ENCODE assay signal across 19 cellular contexts in genomic region chrX:68983004-68983857, GRCh38.
DNase-seq lines count a peak whose midpoint lies in the region; ATAC-seq and TF ChIP-seq lines count a peak whose summit lies in the region.
"Had no signal": no experiment of that assay in that cellular context is flagged by ENCODE, and none has a peak within 500 bp of the region (broad histone marks: within the 10 kb centered on the region; RNA-seq: fewer than 3 reads in every experiment).

No MANE protein-coding gene starts in this region.

- H3K9me3 ChIP-seq in heart left ventricle: no peaks in the 10 kb centered on the region
- H3K9me3 ChIP-seq: SJCRH30 had no signal

- whole genome bisulfite sequencing in heart left ventricle, 4 donors: 65 to 83% (median 73%) methylated on average over 3 of the region's 3 CpGs

- DNase-seq in LNCaP clone FGC (ENCODE audit: low read depth) (peak; percentile 15), heart left ventricle (no peak), mucosa of gallbladder (ENCODE audit: low spot score) (peak; percentile 34), midbrain (lab: John Stamatoyannopoulos, UW) (no peak)
- DNase-seq in stimulated activated CD4-positive, alpha-beta T cell treated with anti-CD3 and anti-CD28 coated beads, Interleukin-2, amount 100 ng/mL, for 48 hours: no peak
- DNase-seq: Calu3; CD4-positive, alpha-beta memory T cell; DMS53; GOT3; HFFc6; NCI-H1105 treated with DMSO at 0.1 percent for 48 hours; NCI-H187; NCI-H345; RPMI8226; SJCRH30 had no signal

- H3K4me1 ChIP-seq in heart left ventricle: peaks cover 0 to 23% (median 0%) of the 10 kb centered on the region in 12 donors
- H3K4me1 ChIP-seq: SJCRH30 had no signal

- TF ChIP-seq CTCF in C4-2B (conservative IDR thresholded peaks at IDR 0.05) (no peak), LNCaP clone FGC (IDR thresholded peaks at IDR 0.05; ENCODE audit: control insufficient read depth, extremely low read depth, insufficient read depth) (no peak), heart left ventricle (IDR thresholded peaks at IDR 0.05) (no peak)

- H3K4me3 ChIP-seq in LNCaP clone FGC (ENCODE audit: low read depth, low read length) (no peak overlapping the region), heart left ventricle (no peak overlapping the region)
- H3K4me3 ChIP-seq: SJCRH30 had no signal

- H3K27ac ChIP-seq in C4-2B (peak overlapping the region; percentile 35), heart left ventricle (no peak overlapping the region)
- H3K27ac ChIP-seq: KMS-11, SJCRH30 had no signal

- no peaks in the 10 kb centered on the region for H3K27me3 ChIP-seq in heart left ventricle
- H3K27me3 ChIP-seq: SJCRH30 had no signal

- no peaks in the 10 kb centered on the region for H3K36me3 ChIP-seq in heart left ventricle
- H3K36me3 ChIP-seq: SJCRH30 had no signal

- intact Hi-C loops in heart left ventricle (cut with DNase I): no loop called here

- peak; percentile 68 to 94 (median 86) for ATAC-seq in heart left ventricle
- ATAC-seq in HG02588 (IDR thresholded peaks at IDR 0.05; ENCODE audit: unreplicated experiment): no peak
- no peak for ATAC-seq in esophagus mucosa

- TF ChIP-seq POLR2A in heart left ventricle (IDR thresholded peaks at IDR 0.05): no peak

Comparison
In these comparisons a context has a peak if more than half of its experiments do, and no peak if none do; other contexts are left out.
1. DNase-seq: peak in LNCaP clone FGC (single experiment) and mucosa of gallbladder (single experiment); none in heart left ventricle (0 of 5), stimulated activated CD4-positive, alpha-beta T cell treated with anti-CD3 and anti-CD28 coated beads, Interleukin-2, amount 100 ng/mL, for 48 hours (0 of 2) and midbrain (single experiment).
2. ATAC-seq: peak in heart left ventricle (4 of 4); none in HG02588 (single experiment) and esophagus mucosa (single experiment).